In the genomic region with DNA sequence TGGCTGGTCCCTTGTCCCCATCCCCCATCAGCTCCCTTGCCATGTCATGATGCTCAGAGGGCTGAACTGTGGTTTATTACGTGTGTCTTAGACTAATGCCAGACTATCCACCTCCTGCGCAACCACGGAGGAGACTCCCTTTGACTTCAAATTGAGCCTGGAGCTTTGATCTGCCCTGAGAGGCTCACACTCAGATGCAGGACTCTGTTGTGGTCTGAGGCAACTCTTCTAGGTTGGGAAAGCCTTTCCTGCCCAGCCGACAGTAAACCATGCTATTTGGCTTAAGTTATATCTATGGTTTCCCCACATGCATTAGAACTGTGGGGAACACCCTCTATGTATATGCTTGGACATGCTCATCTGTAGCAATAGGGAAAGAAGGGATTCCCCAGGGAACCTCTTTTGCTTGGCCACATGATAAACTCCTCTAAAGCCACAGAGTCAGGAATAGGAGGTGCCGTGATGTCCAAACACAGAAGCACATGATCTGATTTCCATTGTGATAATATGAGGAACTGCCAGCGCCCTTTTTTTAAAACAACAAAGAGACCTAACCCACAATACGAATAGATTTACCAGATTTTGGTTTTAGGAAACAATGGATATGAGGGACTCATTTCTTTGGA, we compare ENCODE assay signal across 9 cellular contexts.
A peak's percentile ranks its signal among the peaks of the same experiment; 100 is the strongest.
DNase-seq lines count a peak whose midpoint lies in the region; ATAC-seq lines count a peak whose summit lies in the region.
"Had no signal": no experiment of that assay in that cellular context is flagged by ENCODE, and none has a peak within 500 bp of the region (broad histone marks: within the 10 kb centered on the region; RNA-seq: fewer than 3 reads in every experiment).

No MANE protein-coding gene starts in this region.

- H3K9me3 ChIP-seq in mucosa of rectum (ENCODE audit: control insufficient read depth in 2 of 2, low read length in 2 of 2), result no peaks in the 10 kb centered on the region

- H3K4me1 ChIP-seq in ACC112 (ENCODE audit: control insufficient read depth, insufficient read depth, low read length, unreplicated experiment) (peaks cover 26% of the 10 kb centered on the region), mucosa of rectum (ENCODE audit: control insufficient read depth in 2 of 2, insufficient read depth in 2 of 2, low read length in 2 of 2) (peaks cover 43 to 69% of the 10 kb centered on the region in 2 donors)

- 0 out of 2 replicates have a peak overlapping the region, but pooled peaks have one; percentile 5 for H3K27ac ChIP-seq in ACC112 (ENCODE audit: low read depth, low read length)
- peak overlapping the region; percentile 40 for H3K27ac ChIP-seq in caudate nucleus (ENCODE audit: low read depth, low read length)
- H3K27ac ChIP-seq in mucosa of rectum (ENCODE audit: low read depth in 2 of 2, low read length in 2 of 2), result peak overlapping the region; percentile 62 to 69

- DNase-seq in NOMO-1 treated with DMSO at 0.1 percent for 48 hours (lab: John Stamatoyannopoulos, UW; ENCODE audit: unreplicated experiment) (peak; percentile 85), caudate nucleus (lab: John Stamatoyannopoulos, UW) (no peak), NCI-H345 treated with DMSO at 0.1 percent for 48 hours (lab: John Stamatoyannopoulos, UW; ENCODE audit: unreplicated experiment) (no peak), NCI-H1048 (lab: John Stamatoyannopoulos, UW) (no peak), NCI-H1436 treated with DMSO at 0.1 percent for 48 hours (lab: John Stamatoyannopoulos, UW) (no peak)
- DNase-seq: activated CD4-positive, alpha-beta T cell treated with anti-CD3 and anti-CD28 coated beads, Interleukin-2, amount 50 U/mL, for 48 hours had no signal

- H3K4me3 ChIP-seq in ACC112 (ENCODE audit: low read depth, low read length), result no peak overlapping the region
- no peak overlapping the region for H3K4me3 ChIP-seq in mucosa of rectum (ENCODE audit: low read length in 2 of 2)

- no peaks in the 10 kb centered on the region for H3K79me2 ChIP-seq in ACC112 (ENCODE audit: control insufficient read depth, insufficient read depth, low read length, unreplicated experiment)

- H3K36me3 ChIP-seq in ACC112 (ENCODE audit: insufficient read depth, low read length) (no peaks in the 10 kb centered on the region), mucosa of rectum (ENCODE audit: control insufficient read depth in 2 of 2, insufficient read depth in 2 of 2, low read length in 2 of 2) (no peaks in the 10 kb centered on the region)

- no peak overlapping the region for H3K9ac ChIP-seq in mucosa of rectum (ENCODE audit: low read depth in 1 of 2, low read length in 2 of 2)

- H3K27me3 ChIP-seq in ACC112 (ENCODE audit: insufficient read depth, low read length) (no peaks in the 10 kb centered on the region), mucosa of rectum (ENCODE audit: control insufficient read depth in 2 of 2, insufficient read depth in 2 of 2, low read length in 2 of 2) (no peaks in the 10 kb centered on the region)

- H2AFZ ChIP-seq in ACC112 (ENCODE audit: low read length, unreplicated experiment), result no peak overlapping the region

- ATAC-seq in HG03159 (IDR thresholded peaks at IDR 0.05; ENCODE audit: unreplicated experiment), result no peak

Comparison
In these comparisons a context has a peak if more than half of its experiments do, and no peak if none do; other contexts are left out.
1. H3K27ac ChIP-seq: peak in every context shown above with its lines; median percentile 66 in mucosa of rectum; 40 in caudate nucleus; 5 in ACC112.